Comparison of ENCODE assay signal across 23 cellular contexts in the genomic region with DNA sequence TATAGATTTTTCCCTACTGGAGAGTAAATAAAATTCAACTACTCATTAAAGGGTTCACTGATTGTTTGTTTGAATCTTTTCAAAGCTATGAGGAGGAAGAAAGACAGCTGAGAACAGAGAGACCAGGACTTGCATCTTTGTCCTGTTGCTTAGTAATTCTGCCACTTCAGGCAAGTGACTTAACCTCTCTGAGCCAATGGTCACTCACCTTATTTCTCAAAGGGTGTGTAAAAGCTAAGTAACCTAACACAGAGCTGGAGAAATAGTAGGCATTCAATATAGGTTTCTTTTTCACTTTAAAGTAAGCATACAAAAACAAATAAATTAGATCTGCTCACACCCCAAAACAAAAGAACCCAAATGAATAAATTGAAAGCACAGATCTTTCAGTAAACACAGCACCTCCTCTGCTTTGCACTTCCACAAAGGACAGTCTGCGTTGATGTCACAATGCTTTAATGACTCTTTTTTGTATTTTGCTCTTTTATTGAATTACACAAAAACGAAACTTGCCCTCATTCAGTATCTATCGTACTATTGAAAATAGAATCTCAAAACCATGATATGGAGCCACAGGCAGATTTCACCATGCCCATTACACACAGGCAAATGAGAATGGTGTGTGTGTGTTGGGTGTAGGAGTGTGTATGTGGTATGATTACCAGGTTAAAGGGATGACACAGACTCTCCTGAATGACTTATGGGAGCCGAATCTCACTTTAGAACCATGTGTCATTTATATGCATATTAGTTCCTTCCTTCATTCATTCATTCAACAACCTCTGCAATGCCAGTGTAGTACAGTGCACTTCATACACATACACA.
"Had no signal": no experiment of that assay in that cellular context is flagged by ENCODE, and none has a peak within 500 bp of the region (broad histone marks: within the 10 kb centered on the region; RNA-seq: fewer than 3 reads in every experiment).

No MANE protein-coding gene starts in this region.

- H3K9me3 ChIP-seq: colonic mucosa, gastrocnemius medialis, heart left ventricle, prostate gland, right atrium auricular region, stomach, testis, upper lobe of right lung had no signal

- H3K4me3 Mint-ChIP-seq: central memory CD8-positive, alpha-beta T cell; endodermal cell; naive thymus-derived CD4-positive, alpha-beta T cell; neural progenitor cell had no signal

- H3K27me3 ChIP-seq: brain microvascular endothelial cell, colonic mucosa, gastrocnemius medialis, heart left ventricle, right atrium auricular region, testis had no signal

- H3K4me3 ChIP-seq: colonic mucosa, gastrocnemius medialis, heart left ventricle, neural progenitor cell, prostate gland, right atrium auricular region, stomach, testis, upper lobe of right lung had no signal

- H2AFZ ChIP-seq: neural progenitor cell had no signal

- H3K4me2 ChIP-seq: neural progenitor cell had no signal

- H3K9ac ChIP-seq: neural progenitor cell had no signal

- H3K36me3 ChIP-seq: brain microvascular endothelial cell, colonic mucosa, gastrocnemius medialis, neural progenitor cell, prostate gland, right atrium auricular region, stomach, upper lobe of right lung had no signal

- ATAC-seq: gastrocnemius medialis; heart left ventricle; naive thymus-derived CD4-positive, alpha-beta T cell; upper lobe of right lung had no signal

- H3K4me1 ChIP-seq: colonic mucosa, prostate gland, right atrium auricular region, stomach, testis, upper lobe of right lung had no signal

- H3K27ac Mint-ChIP-seq: endodermal cell; naive thymus-derived CD4-positive, alpha-beta T cell; neural progenitor cell had no signal

- H3K27ac ChIP-seq: brain microvascular endothelial cell, colonic mucosa, epithelial cell of prostate, gastrocnemius medialis, heart left ventricle, neural progenitor cell, prostate gland, right atrium auricular region, stomach, testis, upper lobe of right lung had no signal

- H3K4me1 Mint-ChIP-seq: central memory CD8-positive, alpha-beta T cell had no signal

- H3K36me3 Mint-ChIP-seq: naive thymus-derived CD4-positive, alpha-beta T cell; neural progenitor cell had no signal

- H3K9me3 Mint-ChIP-seq: central memory CD8-positive, alpha-beta T cell; endodermal cell; naive thymus-derived CD4-positive, alpha-beta T cell; neural progenitor cell had no signal

- DNase-seq: activated CD4-positive, alpha-beta T cell treated with anti-CD3 and anti-CD28 coated beads, Interleukin-2, amount 50 U/mL, for 1 hour; activated CD8-positive, alpha-beta memory T cell treated with anti-CD3 and anti-CD28 coated beads for 24 hours; activated CD8-positive, alpha-beta memory T cell treated with anti-CD3 and anti-CD28 coated beads, Interleukin-2, amount 50 U/mL, for 48 hours; activated effector memory CD4-positive, alpha-beta T cell treated with anti-CD3 and anti-CD28 coated beads, Interleukin-2, amount 50 U/mL, for 16 hours; activated naive CD4-positive, alpha-beta T cell treated with anti-CD3 and anti-CD28 coated beads, Interleukin-2, amount 50 U/mL, for 16 hours; activated T-cell treated with anti-CD3 and anti-CD28 coated beads, Interleukin-2, amount 50 U/mL, for 48 hours; aorta; brain microvascular endothelial cell; colonic mucosa; endodermal cell; gastrocnemius medialis; heart left ventricle; mesendoderm; naive thymus-derived CD4-positive, alpha-beta T cell; stomach; T-helper 9 cell; testis; upper lobe of right lung had no signal
